ENCODE assay signal across 8 cellular contexts in genomic region chr13:96958286-96958891, GRCh38. TPM values are rescaled to one million over a fixed set of nuclear protein-coding genes. Genes with fewer than 3 reads are reported as not detected.
DNase-seq lines count a peak whose midpoint lies in the region; ATAC-seq and TF ChIP-seq lines count a peak whose summit lies in the region.

No MANE protein-coding gene starts in this region.

- no peaks in the 10 kb centered on the region for H3K27me3 Mint-ChIP-seq in neural crest cell (ENCODE audit: low read depth)

- H3K4me1 Mint-ChIP-seq in neural crest cell = no peaks in the 10 kb centered on the region

- H3K4me3 Mint-ChIP-seq in neural crest cell = no peak overlapping the region

- no peak overlapping the region for H3K27ac Mint-ChIP-seq in neural crest cell (ENCODE audit: unreplicated experiment)

- DNase-seq in GM10266 (ENCODE audit: extremely low spot score) (peak; percentile 21), NOMO-1 (lab: John Stamatoyannopoulos, UW; ENCODE audit: unreplicated experiment in 2 of 2) (peak; percentile 23 to 49), dermis microvascular lymphatic vessel endothelial cell (ENCODE audit: low read depth in 2 of 2) (peak; percentile 5 to 37), neural crest cell (ENCODE audit: low read depth, low spot score) (no peak), OCI-M2 (lab: John Stamatoyannopoulos, UW; ENCODE audit: unreplicated experiment) (no peak), activated T-cell treated with anti-CD3 and anti-CD28 coated beads for 4 hours (no peak), left ventricle myocardium superior (no peak)

- no peaks in the 10 kb centered on the region for H3K36me3 Mint-ChIP-seq in neural crest cell (ENCODE audit: low read depth)

- peaks cover 4% of the 10 kb centered on the region for H3K9me3 Mint-ChIP-seq in neural crest cell

- ATAC-seq in HG03159 (IDR thresholded peaks at IDR 0.05; ENCODE audit: unreplicated experiment) (peak; percentile 83), left ventricle myocardium superior (no peak)

- intact Hi-C loops in left ventricle myocardium superior (cut with micrococcal nuclease) = loop anchor here (10.0 kb wide), 1 partner anchor 944 kb away; no protein-coding TSS in a partner anchor

- peak; percentile 65 for TF ChIP-seq CTCF in GM10266 (IDR thresholded peaks at IDR 0.05; ENCODE audit: control insufficient read depth, insufficient read depth, low read depth, missing control alignments)
- peak; percentile 89 for TF ChIP-seq CTCF in neural crest cell (conservative IDR thresholded peaks at IDR 0.05)

RNA-seq across cellular contexts. Expression of gene OXGR1, which starts 35.9 kb away (rescaled TPM):
- total RNA-seq in dermis microvascular lymphatic vessel endothelial cell (not detected in 2 replicates), neural crest cell (0.42 and 0.77 TPM in 2 replicates), left ventricle myocardium superior (0.20 TPM)

Comparison
In these comparisons a context has a peak if more than half of its experiments do, and no peak if none do; other contexts are left out.
1. DNase-seq: peak in GM10266 (single experiment), NOMO-1 (2 of 2) and dermis microvascular lymphatic vessel endothelial cell (2 of 2); none in neural crest cell (single experiment), OCI-M2 (single experiment), activated T-cell treated with anti-CD3 and anti-CD28 coated beads for 4 hours (single experiment) and left ventricle myocardium superior (single experiment).